Comparison of ENCODE assay signal across 1 cellular context in genomic region chr17:7367083-7367482, GRCh38.
TF ChIP-seq lines count a peak whose summit lies in the region.

No MANE protein-coding gene starts in this region.

TF ChIP-seq in H1, 55 proteins besides CTCF, POLR2A, EP300 and RAD21:
- TF ChIP-seq KDM4A (IDR thresholded peaks at IDR 0.05; ENCODE audit: low read depth, low read length, severe bottlenecking) = no peak
- TF ChIP-seq TEAD4 (IDR thresholded peaks at IDR 0.05; ENCODE audit: low read depth, low read length) = peak; percentile 54; the same call in 1 of the 2 replicates
